ENCODE assay signal across 15 cellular contexts in genomic region chr2:156189584-156189983, GRCh38.
A peak's percentile ranks its signal among the peaks of the same experiment; 100 is the strongest.
DNase-seq lines count a peak whose midpoint lies in the region; TF ChIP-seq lines count a peak whose summit lies in the region.
"Had no signal": no experiment of that assay in that cellular context is flagged by ENCODE, and none has a peak within 500 bp of the region (broad histone marks: within the 10 kb centered on the region; RNA-seq: fewer than 3 reads in every experiment).

No MANE protein-coding gene starts in this region.

- no CpG with 5 or more reads among the region's 3 CpGs for WGBS in mesendoderm (ENCODE audit: extremely low coverage, insufficient coverage, low lambda C conversion rate)
- 28 to 38% methylated on average over 3 of the region's 3 CpGs for WGBS in thyroid gland, 2 donors
- WGBS in sigmoid colon, 2 donors = 15 to 64% methylated on average over 3 of the region's 3 CpGs

- H3K4me3 ChIP-seq in Peyer's patch (no peak overlapping the region), mesendoderm (ENCODE audit: low read length) (no peak overlapping the region), thyroid gland (replicated peaks in 1 of 3) (no peak overlapping the region), sigmoid colon (no peak overlapping the region), foreskin fibroblast (ENCODE audit: low read depth in 1 of 2, low read length in 2 of 2) (no peak overlapping the region)
- H3K4me3 ChIP-seq: SJSA1 had no signal

- intact Hi-C loops in thyroid gland (cut with DNase I) = loop anchor here (10.0 kb wide), 1 partner anchor 125 kb away; no protein-coding TSS in a partner anchor
- intact Hi-C loops in sigmoid colon (cut with DNase I) = no loop called here

- no peak overlapping the region for H4K8ac ChIP-seq in mesendoderm (ENCODE audit: low read depth, low read length)

- H3K23ac ChIP-seq in mesendoderm (ENCODE audit: low read length) = no peak overlapping the region

- H3K27me3 ChIP-seq in Peyer's patch = no peaks in the 10 kb centered on the region
- no peaks in the 10 kb centered on the region for H3K27me3 ChIP-seq in mesendoderm (ENCODE audit: insufficient read depth, low read length, poor library complexity)
- H3K27me3 ChIP-seq in thyroid gland = no peaks in the 10 kb centered on the region
- H3K27me3 ChIP-seq in sigmoid colon = no peaks in the 10 kb centered on the region
- H3K27me3 ChIP-seq: SJSA1 had no signal

- H2BK15ac ChIP-seq in mesendoderm (replicated peaks; ENCODE audit: low read depth) = no peak overlapping the region

- no peak overlapping the region for H2AK5ac ChIP-seq in mesendoderm (ENCODE audit: low read length)

- H3K79me1 ChIP-seq in mesendoderm (ENCODE audit: low read length) = no peaks in the 10 kb centered on the region

- no peaks in the 10 kb centered on the region for H3K9me3 ChIP-seq in Peyer's patch
- H3K9me3 ChIP-seq in thyroid gland = no peaks in the 10 kb centered on the region
- H3K9me3 ChIP-seq in sigmoid colon = no peaks in the 10 kb centered on the region
- H3K9me3 ChIP-seq: SJSA1 had no signal

- H3K27ac ChIP-seq in Peyer's patch (peak overlapping the region in 3 of 4 donors; percentile 5 to 55 (median 11)), mesendoderm (ENCODE audit: low read depth, low read length) (no peak overlapping the region), thyroid gland (peak overlapping the region; percentile 2 to 47 (median 45)), sigmoid colon (no peak overlapping the region)
- H3K27ac ChIP-seq: 22Rv1, SJSA1 had no signal

- TF ChIP-seq EP300 in sigmoid colon (IDR thresholded peaks at IDR 0.05) = no peak

- H3K4me1 ChIP-seq in Peyer's patch (no peaks in the 10 kb centered on the region), mesendoderm (ENCODE audit: control insufficient read depth, low read depth, low read length) (no peaks in the 10 kb centered on the region), thyroid gland (peaks cover 20 to 22% of the 10 kb centered on the region in 2 donors), sigmoid colon (no peaks in the 10 kb centered on the region)
- H3K4me1 ChIP-seq: SJSA1 had no signal

- no peak overlapping the region for H2BK5ac ChIP-seq in mesendoderm (ENCODE audit: low read length)

- no peak overlapping the region for H3K9ac ChIP-seq in mesendoderm (ENCODE audit: low read length)

- H3K79me2 ChIP-seq in mesendoderm (ENCODE audit: control insufficient read depth, insufficient read depth, low read length) = no peaks in the 10 kb centered on the region

- H3K18ac ChIP-seq in mesendoderm (ENCODE audit: low read length) = no peak overlapping the region

- DNase-seq in DMS53 (lab: John Stamatoyannopoulos, UW) = peak; percentile 63
- DNase-seq in DMS53 treated with DMSO at 0.1 percent for 48 hours (lab: John Stamatoyannopoulos, UW; ENCODE audit: unreplicated experiment) = no peak
- no peak for DNase-seq in Peyer's patch
- peak; percentile 4 for DNase-seq in mesendoderm
- no peak for DNase-seq in thyroid gland
- no peak for DNase-seq in sigmoid colon
- DNase-seq in foreskin fibroblast = no peak
- DNase-seq in NCI-H345 treated with DMSO at 0.1 percent for 48 hours (lab: John Stamatoyannopoulos, UW; ENCODE audit: unreplicated experiment) = no peak
- DNase-seq: CD4-positive, CD25-positive, alpha-beta regulatory T cell; DMS79; H9; NCI-H2227 treated with DMSO at 0.1 percent for 48 hours; PC-3 had no signal

- no peak for TF ChIP-seq POLR2A in Peyer's patch (IDR thresholded peaks at IDR 0.05)
- no peak for TF ChIP-seq POLR2A in thyroid gland (IDR thresholded peaks at IDR 0.05)
- TF ChIP-seq POLR2A in sigmoid colon (IDR thresholded peaks at IDR 0.05) = no peak

- H3K4me2 ChIP-seq in mesendoderm (ENCODE audit: low read length) = no peak overlapping the region

- no peak overlapping the region for H3K56ac ChIP-seq in mesendoderm (ENCODE audit: low read length)

- H2BK120ac ChIP-seq in mesendoderm (ENCODE audit: low read depth, low read length) = no peak overlapping the region

- H4K5ac ChIP-seq in mesendoderm (ENCODE audit: low read length) = no peak overlapping the region

- no peak overlapping the region for H3K4ac ChIP-seq in mesendoderm (ENCODE audit: low read depth, low read length)

- H3K36me3 ChIP-seq in Peyer's patch (no peaks in the 10 kb centered on the region), mesendoderm (ENCODE audit: control insufficient read depth, insufficient read depth, low read length) (no peaks in the 10 kb centered on the region), thyroid gland (no peaks in the 10 kb centered on the region), sigmoid colon (no peaks in the 10 kb centered on the region)
- H3K36me3 ChIP-seq: SJSA1 had no signal

- TF ChIP-seq CTCF in Peyer's patch (IDR thresholded peaks at IDR 0.05) = no peak
- no peak for TF ChIP-seq CTCF in thyroid gland (IDR thresholded peaks at IDR 0.05)
- no peak for TF ChIP-seq CTCF in sigmoid colon (IDR thresholded peaks at IDR 0.05)
- TF ChIP-seq CTCF in foreskin fibroblast (IDR thresholded peaks at IDR 0.05; ENCODE audit: low read depth, low read length) = no peak

Comparison
In these comparisons a context has a peak if more than half of its experiments do, and no peak if none do; other contexts are left out.
1. DNase-seq: peak in DMS53 (single experiment) and mesendoderm (single experiment); none in DMS53 treated with DMSO at 0.1 percent for 48 hours (single experiment), Peyer's patch (0 of 3), thyroid gland (0 of 2), sigmoid colon (single experiment), foreskin fibroblast (0 of 2) and NCI-H345 treated with DMSO at 0.1 percent for 48 hours (single experiment).
2. H3K27ac ChIP-seq: peak in Peyer's patch (3 of 4) and thyroid gland (3 of 3); none in mesendoderm (single experiment) and sigmoid colon (0 of 4).